In genomic region chr5:147822686-147823491, GRCh38 we compare ENCODE assay signal across 8 cellular contexts. TPM values are rescaled to one million over a fixed set of nuclear protein-coding genes. Genes with fewer than 3 reads are reported as not detected.
DNase-seq lines count a peak whose midpoint lies in the region; ATAC-seq and TF ChIP-seq lines count a peak whose summit lies in the region.

No MANE protein-coding gene starts in this region.

- in situ Hi-C loops in GM13976 (cut with MboI; ENCODE audit: low sequenced_read_pairs, unreplicated experiment), result loop anchor here (10.0 kb wide), 1 partner anchor 198 kb away; no protein-coding TSS in a partner anchor

- H3K36me3 Mint-ChIP-seq in central memory CD8-positive, alpha-beta T cell (ENCODE audit: insufficient read depth), result no peaks in the 10 kb centered on the region
- no peaks in the 10 kb centered on the region for H3K36me3 Mint-ChIP-seq in stimulated activated memory B cell treated with anti-CD40 and anti-IgM and Interleukin-4, amounts not matched to agents 10 μg/mL and 1 μg/mL and 100 μg/mL, for 72 hours

- H3K4me3 Mint-ChIP-seq in central memory CD8-positive, alpha-beta T cell, result no peak overlapping the region
- H3K4me3 Mint-ChIP-seq in stimulated activated memory B cell treated with anti-CD40 and anti-IgM and Interleukin-4, amounts not matched to agents 10 μg/mL and 1 μg/mL and 100 μg/mL, for 72 hours, result no peak overlapping the region

- DNase-seq in AG08396 (ENCODE audit: low spot score), result peak; percentile 40
- peak; percentile 29 for DNase-seq in GM13976 (ENCODE audit: low spot score)
- DNase-seq in NCI-H1105 treated with DMSO at 0.1 percent for 48 hours (lab: John Stamatoyannopoulos, UW), result peak; percentile 79
- peak; percentile 19 to 42 for DNase-seq in central memory CD8-positive, alpha-beta T cell (ENCODE audit: low spot score in 2 of 2)
- peak in 1 of 2 donors; percentile 15 for DNase-seq in left colon

- ATAC-seq in HG02759 (IDR thresholded peaks at IDR 0.05; ENCODE audit: unreplicated experiment) (peak; percentile 94), SK-N-SH treated with all-trans-retinoic acid at 6 μM for 48 hours (peak; percentile 99), left colon (peak; percentile 91)
- ATAC-seq in central memory CD8-positive, alpha-beta T cell (replicated peaks; ENCODE audit: extremely low read depth, poor library complexity, severe bottlenecking), result peak; percentile 85
- ATAC-seq in stimulated activated memory B cell treated with anti-CD40 and anti-IgM and Interleukin-4, amounts not matched to agents 10 μg/mL and 1 μg/mL and 100 μg/mL, for 72 hours, result peak; percentile 56

- H3K27ac Mint-ChIP-seq in central memory CD8-positive, alpha-beta T cell (ENCODE audit: low read depth), result no peak overlapping the region
- H3K27ac Mint-ChIP-seq in stimulated activated memory B cell treated with anti-CD40 and anti-IgM and Interleukin-4, amounts not matched to agents 10 μg/mL and 1 μg/mL and 100 μg/mL, for 72 hours, result no peak overlapping the region

- H3K9me3 Mint-ChIP-seq in central memory CD8-positive, alpha-beta T cell, result no peaks in the 10 kb centered on the region
- no peaks in the 10 kb centered on the region for H3K9me3 Mint-ChIP-seq in stimulated activated memory B cell treated with anti-CD40 and anti-IgM and Interleukin-4, amounts not matched to agents 10 μg/mL and 1 μg/mL and 100 μg/mL, for 72 hours

- H3K4me1 Mint-ChIP-seq in central memory CD8-positive, alpha-beta T cell, result no peaks in the 10 kb centered on the region
- H3K4me1 Mint-ChIP-seq in stimulated activated memory B cell treated with anti-CD40 and anti-IgM and Interleukin-4, amounts not matched to agents 10 μg/mL and 1 μg/mL and 100 μg/mL, for 72 hours, result no peaks in the 10 kb centered on the region

- peak; percentile 67 for TF ChIP-seq CTCF in GM13976 (IDR thresholded peaks at IDR 0.05; ENCODE audit: borderline replicate concordance, control extremely low read depth, extremely low read depth, insufficient read depth, missing control alignments)

- intact Hi-C loops in left colon (cut with DNase I, micrococcal nuclease), result loop anchor here (2.0 to 10.0 kb wide), 2 partner anchors 194 to 198 kb away; no protein-coding TSS in a partner anchor

- no peaks in the 10 kb centered on the region for H3K27me3 Mint-ChIP-seq in central memory CD8-positive, alpha-beta T cell
- H3K27me3 Mint-ChIP-seq in stimulated activated memory B cell treated with anti-CD40 and anti-IgM and Interleukin-4, amounts not matched to agents 10 μg/mL and 1 μg/mL and 100 μg/mL, for 72 hours, result peaks cover 10% of the 10 kb centered on the region

TF ChIP-seq in SK-N-SH treated with all-trans-retinoic acid at 6 μM for 48 hours, 23 proteins besides CTCF, POLR2A, EP300 and RAD21:
- no peak for TF ChIP-seq RARB (CRISPR knock-in tag; IDR thresholded peaks at IDR 0.05)
- no peak for TF ChIP-seq CSDC2 (CRISPR knock-in tag; IDR thresholded peaks at IDR 0.05)
- no peak for TF ChIP-seq ZNF70 (CRISPR knock-in tag; IDR thresholded peaks at IDR 0.05)
- no peak for TF ChIP-seq ZFP3 (CRISPR knock-in tag; IDR thresholded peaks at IDR 0.05)
- no peak for TF ChIP-seq BACH2 (CRISPR knock-in tag; IDR thresholded peaks at IDR 0.05; ENCODE audit: borderline replicate concordance)
- TF ChIP-seq, protein P1, sequence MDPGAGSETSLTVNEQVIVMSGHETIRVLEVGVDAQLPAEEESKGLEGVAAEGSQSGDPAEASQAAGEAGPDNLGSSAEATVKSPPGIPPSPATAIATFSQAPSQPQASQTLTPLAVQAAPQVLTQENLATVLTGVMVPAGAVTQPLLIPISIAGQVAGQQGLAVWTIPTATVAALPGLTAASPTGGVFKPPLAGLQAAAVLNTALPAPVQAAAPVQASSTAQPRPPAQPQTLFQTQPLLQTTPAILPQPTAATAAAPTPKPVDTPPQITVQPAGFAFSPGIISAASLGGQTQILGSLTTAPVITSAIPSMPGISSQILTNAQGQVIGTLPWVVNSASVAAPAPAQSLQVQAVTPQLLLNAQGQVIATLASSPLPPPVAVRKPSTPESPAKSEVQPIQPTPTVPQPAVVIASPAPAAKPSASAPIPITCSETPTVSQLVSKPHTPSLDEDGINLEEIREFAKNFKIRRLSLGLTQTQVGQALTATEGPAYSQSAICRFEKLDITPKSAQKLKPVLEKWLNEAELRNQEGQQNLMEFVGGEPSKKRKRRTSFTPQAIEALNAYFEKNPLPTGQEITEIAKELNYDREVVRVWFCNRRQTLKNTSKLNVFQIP (CRISPR knock-in tag; IDR thresholded peaks at IDR 0.05; ENCODE audit: borderline replicate concordance, low read depth), result no peak
- TF ChIP-seq, protein P2, sequence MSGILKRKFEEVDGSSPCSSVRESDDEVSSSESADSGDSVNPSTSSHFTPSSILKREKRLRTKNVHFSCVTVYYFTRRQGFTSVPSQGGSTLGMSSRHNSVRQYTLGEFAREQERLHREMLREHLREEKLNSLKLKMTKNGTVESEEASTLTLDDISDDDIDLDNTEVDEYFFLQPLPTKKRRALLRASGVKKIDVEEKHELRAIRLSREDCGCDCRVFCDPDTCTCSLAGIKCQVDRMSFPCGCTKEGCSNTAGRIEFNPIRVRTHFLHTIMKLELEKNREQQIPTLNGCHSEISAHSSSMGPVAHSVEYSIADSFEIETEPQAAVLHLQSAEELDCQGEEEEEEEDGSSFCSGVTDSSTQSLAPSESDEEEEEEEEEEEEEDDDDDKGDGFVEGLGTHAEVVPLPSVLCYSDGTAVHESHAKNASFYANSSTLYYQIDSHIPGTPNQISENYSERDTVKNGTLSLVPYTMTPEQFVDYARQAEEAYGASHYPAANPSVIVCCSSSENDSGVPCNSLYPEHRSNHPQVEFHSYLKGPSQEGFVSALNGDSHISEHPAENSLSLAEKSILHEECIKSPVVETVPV (CRISPR knock-in tag; IDR thresholded peaks at IDR 0.05), result no peak
- TF ChIP-seq, protein P3, sequence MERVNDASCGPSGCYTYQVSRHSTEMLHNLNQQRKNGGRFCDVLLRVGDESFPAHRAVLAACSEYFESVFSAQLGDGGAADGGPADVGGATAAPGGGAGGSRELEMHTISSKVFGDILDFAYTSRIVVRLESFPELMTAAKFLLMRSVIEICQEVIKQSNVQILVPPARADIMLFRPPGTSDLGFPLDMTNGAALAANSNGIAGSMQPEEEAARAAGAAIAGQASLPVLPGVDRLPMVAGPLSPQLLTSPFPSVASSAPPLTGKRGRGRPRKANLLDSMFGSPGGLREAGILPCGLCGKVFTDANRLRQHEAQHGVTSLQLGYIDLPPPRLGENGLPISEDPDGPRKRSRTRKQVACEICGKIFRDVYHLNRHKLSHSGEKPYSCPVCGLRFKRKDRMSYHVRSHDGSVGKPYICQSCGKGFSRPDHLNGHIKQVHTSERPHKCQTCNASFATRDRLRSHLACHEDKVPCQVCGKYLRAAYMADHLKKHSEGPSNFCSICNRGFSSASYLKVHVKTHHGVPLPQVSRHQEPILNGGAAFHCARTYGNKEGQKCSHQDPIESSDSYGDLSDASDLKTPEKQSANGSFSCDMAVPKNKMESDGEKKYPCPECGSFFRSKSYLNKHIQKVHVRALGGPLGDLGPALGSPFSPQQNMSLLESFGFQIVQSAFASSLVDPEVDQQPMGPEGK (CRISPR knock-in tag; IDR thresholded peaks at IDR 0.05; ENCODE audit: borderline replicate concordance), result no peak
- TF ChIP-seq TCF4 (CRISPR knock-in tag; IDR thresholded peaks at IDR 0.05; ENCODE audit: borderline replicate concordance), result no peak
- TF ChIP-seq SNAI2 (CRISPR knock-in tag; IDR thresholded peaks at IDR 0.05), result no peak
- TF ChIP-seq GLIS3 (CRISPR knock-in tag; IDR thresholded peaks at IDR 0.05), result no peak
- no peak for TF ChIP-seq OSR1 (CRISPR knock-in tag; IDR thresholded peaks at IDR 0.05)
- no peak for TF ChIP-seq ZNF8 (CRISPR knock-in tag; IDR thresholded peaks at IDR 0.05)
- TF ChIP-seq, protein P4, sequence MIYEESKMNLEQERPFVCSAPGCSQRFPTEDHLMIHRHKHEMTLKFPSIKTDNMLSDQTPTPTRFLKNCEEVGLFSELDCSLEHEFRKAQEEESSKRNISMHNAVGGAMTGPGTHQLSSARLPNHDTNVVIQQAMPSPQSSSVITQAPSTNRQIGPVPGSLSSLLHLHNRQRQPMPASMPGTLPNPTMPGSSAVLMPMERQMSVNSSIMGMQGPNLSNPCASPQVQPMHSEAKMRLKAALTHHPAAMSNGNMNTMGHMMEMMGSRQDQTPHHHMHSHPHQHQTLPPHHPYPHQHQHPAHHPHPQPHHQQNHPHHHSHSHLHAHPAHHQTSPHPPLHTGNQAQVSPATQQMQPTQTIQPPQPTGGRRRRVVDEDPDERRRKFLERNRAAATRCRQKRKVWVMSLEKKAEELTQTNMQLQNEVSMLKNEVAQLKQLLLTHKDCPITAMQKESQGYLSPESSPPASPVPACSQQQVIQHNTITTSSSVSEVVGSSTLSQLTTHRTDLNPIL (CRISPR knock-in tag; IDR thresholded peaks at IDR 0.05; ENCODE audit: low read depth), result no peak
- no peak for TF ChIP-seq ZFP30 (CRISPR knock-in tag; IDR thresholded peaks at IDR 0.05)
- TF ChIP-seq PPARA (CRISPR knock-in tag; IDR thresholded peaks at IDR 0.05; ENCODE audit: borderline replicate concordance), result no peak
- no peak for TF ChIP-seq TSHZ2 (CRISPR knock-in tag; IDR thresholded peaks at IDR 0.05)
- no peak for TF ChIP-seq ARNTL (CRISPR knock-in tag; IDR thresholded peaks at IDR 0.05; ENCODE audit: borderline replicate concordance, low read depth)

RNA-seq across cellular contexts. Expression of gene SPINK1, which starts 8.6 kb away (rescaled TPM):
- total RNA-seq in left colon, result 100 to 1,000 TPM; 275 to 368 TPM

RNA-seq across cellular contexts. Expression of gene JAKMIP2, which starts 40.4 kb away (rescaled TPM):
- total RNA-seq in left colon, result 1 to 10 TPM in 1 of 2 donors, under 1 TPM in 1; 0.49 to 1.1 TPM

RNA-seq across cellular contexts. Expression of gene SCGB3A2, which starts 55.6 kb away (rescaled TPM):
- total RNA-seq in left colon, result not detected
